In genomic region chr11:75347781-75348613, GRCh38 we compare ENCODE assay signal across 8 cellular contexts. TPM values are rescaled to one million over a fixed set of nuclear protein-coding genes. Genes with fewer than 3 reads are reported as not detected.
DNase-seq lines count a peak whose midpoint lies in the region; ATAC-seq, FAIRE-seq and TF ChIP-seq lines count a peak whose summit lies in the region.

No MANE protein-coding gene starts in this region.

- no peaks in the 10 kb centered on the region for H3K36me3 Mint-ChIP-seq in stimulated activated naive CD8-positive, alpha-beta T cell treated with anti-CD3 and anti-CD28 coated beads, Interleukin-15, Interleukin-2, amounts not matched to agents 100 ng/mL and 50 ng/mL, for 24 hours (ENCODE audit: low read depth)
- H3K36me3 Mint-ChIP-seq in astrocyte (ENCODE audit: low read depth, unreplicated experiment) = peaks cover 1% of the 10 kb centered on the region

- no peak for DNase-seq in stimulated activated naive CD8-positive, alpha-beta T cell treated with anti-CD3 and anti-CD28 coated beads, Interleukin-15, amount 100 ng/mL, for 72 hours
- DNase-seq in astrocyte (ENCODE audit: low read depth) = peak; percentile 94
- DNase-seq in right lobe of liver = no peak
- no peak for DNase-seq in GM12892 (ENCODE audit: insufficient read length)
- no peak for DNase-seq in OCI-M2 (lab: John Stamatoyannopoulos, UW; ENCODE audit: unreplicated experiment)
- DNase-seq in activated CD4-positive, CD25-positive, alpha-beta regulatory T cell (lab: John Stamatoyannopoulos, UW) = no peak

- no peak for ATAC-seq in stimulated activated naive CD8-positive, alpha-beta T cell treated with anti-CD3 and anti-CD28 coated beads, Interleukin-15, amount 100 ng/mL, for 72 hours
- ATAC-seq in right lobe of liver (peak in 1 of 4 donors; percentile 3), HG02642 (IDR thresholded peaks at IDR 0.05; ENCODE audit: poor library complexity, unreplicated experiment) (no peak)

- no peak overlapping the region for H3K4me3 Mint-ChIP-seq in stimulated activated naive CD8-positive, alpha-beta T cell treated with anti-CD3 and anti-CD28 coated beads, Interleukin-15, Interleukin-2, amounts not matched to agents 100 ng/mL and 50 ng/mL, for 24 hours
- peak overlapping the region in 1 of 2 donors; percentile 5 for H3K4me3 Mint-ChIP-seq in stimulated activated naive CD8-positive, alpha-beta T cell treated with anti-CD3 and anti-CD28 coated beads, Interleukin-15, amount 100 ng/mL, for 72 hours
- peak overlapping the region; percentile 54 for H3K4me3 Mint-ChIP-seq in astrocyte (ENCODE audit: unreplicated experiment)

- peak overlapping the region; percentile 61 for H3K27ac Mint-ChIP-seq in stimulated activated naive CD8-positive, alpha-beta T cell treated with anti-CD3 and anti-CD28 coated beads, Interleukin-15, Interleukin-2, amounts not matched to agents 100 ng/mL and 50 ng/mL, for 24 hours
- peak overlapping the region in 1 of 2 donors; percentile 10 for H3K27ac Mint-ChIP-seq in stimulated activated naive CD8-positive, alpha-beta T cell treated with anti-CD3 and anti-CD28 coated beads, Interleukin-15, amount 100 ng/mL, for 72 hours
- H3K27ac Mint-ChIP-seq in astrocyte (ENCODE audit: unreplicated experiment) = peak overlapping the region; percentile 75

- WGBS in right lobe of liver (ENCODE audit: insufficient coverage, low coverage, low lambda C conversion rate, missing lambda C conversion rate) = 56% methylated on average over 8 of the region's 8 CpGs

- no peaks in the 10 kb centered on the region for H3K9me3 Mint-ChIP-seq in stimulated activated naive CD8-positive, alpha-beta T cell treated with anti-CD3 and anti-CD28 coated beads, Interleukin-15, Interleukin-2, amounts not matched to agents 100 ng/mL and 50 ng/mL, for 24 hours
- no peaks in the 10 kb centered on the region for H3K9me3 Mint-ChIP-seq in stimulated activated naive CD8-positive, alpha-beta T cell treated with anti-CD3 and anti-CD28 coated beads, Interleukin-15, amount 100 ng/mL, for 72 hours
- H3K9me3 Mint-ChIP-seq in astrocyte (ENCODE audit: unreplicated experiment) = no peaks in the 10 kb centered on the region

- H3K4me1 ChIP-seq in astrocyte (ENCODE audit: insufficient read depth, low read length) (peaks cover 29% of the 10 kb centered on the region), right lobe of liver (peaks cover 4 to 68% (median 22%) of the 10 kb centered on the region in 4 donors)

- H3K4me1 Mint-ChIP-seq in stimulated activated naive CD8-positive, alpha-beta T cell treated with anti-CD3 and anti-CD28 coated beads, Interleukin-15, Interleukin-2, amounts not matched to agents 100 ng/mL and 50 ng/mL, for 24 hours (ENCODE audit: low read depth) = peaks cover 91% of the 10 kb centered on the region
- peaks cover 93% of the 10 kb centered on the region for H3K4me1 Mint-ChIP-seq in stimulated activated naive CD8-positive, alpha-beta T cell treated with anti-CD3 and anti-CD28 coated beads, Interleukin-15, amount 100 ng/mL, for 72 hours
- H3K4me1 Mint-ChIP-seq in astrocyte (ENCODE audit: low read depth, unreplicated experiment) = peaks cover 41% of the 10 kb centered on the region

- H3K27me3 Mint-ChIP-seq in stimulated activated naive CD8-positive, alpha-beta T cell treated with anti-CD3 and anti-CD28 coated beads, Interleukin-15, Interleukin-2, amounts not matched to agents 100 ng/mL and 50 ng/mL, for 24 hours = no peaks in the 10 kb centered on the region
- no peaks in the 10 kb centered on the region for H3K27me3 Mint-ChIP-seq in stimulated activated naive CD8-positive, alpha-beta T cell treated with anti-CD3 and anti-CD28 coated beads, Interleukin-15, amount 100 ng/mL, for 72 hours
- H3K27me3 Mint-ChIP-seq in astrocyte (ENCODE audit: low read depth, unreplicated experiment) = no peaks in the 10 kb centered on the region

- no peaks in the 10 kb centered on the region for H3K9me3 ChIP-seq in astrocyte (ENCODE audit: insufficient read depth, low read depth, low read length)
- H3K9me3 ChIP-seq in right lobe of liver = no peaks in the 10 kb centered on the region

- H3K27me3 ChIP-seq in astrocyte (ENCODE audit: insufficient read depth, low read length) (no peaks in the 10 kb centered on the region), right lobe of liver (no peaks in the 10 kb centered on the region)

- H4K20me1 ChIP-seq in astrocyte (ENCODE audit: insufficient read depth, low read length) = peaks cover 10% of the 10 kb centered on the region

- no peak overlapping the region for H2AFZ ChIP-seq in astrocyte (ENCODE audit: low read depth, low read length)

- H3K79me2 ChIP-seq in astrocyte (ENCODE audit: insufficient read depth, low read length) = no peaks in the 10 kb centered on the region

- intact Hi-C loops in right lobe of liver (cut with DNase I) = no loop called here

- H3K9ac ChIP-seq in astrocyte (ENCODE audit: low read length) = peak overlapping the region; percentile 30

- peak overlapping the region; percentile 17 for H3K4me2 ChIP-seq in astrocyte (ENCODE audit: low read length)

- TF ChIP-seq POLR2A in right lobe of liver (IDR thresholded peaks at IDR 0.05) = no peak
- TF ChIP-seq POLR2A in GM12892 (IDR thresholded peaks at IDR 0.05; ENCODE audit: low read depth, low read length) = no peak

- H3K27ac ChIP-seq in astrocyte (ENCODE audit: low read depth, low read length) (peak overlapping the region; percentile 33), right lobe of liver (peak overlapping the region in 2 of 3 donors; percentile 26 to 34)

- TF ChIP-seq CTCF in astrocyte (IDR thresholded peaks at IDR 0.05; ENCODE audit: insufficient read depth, low read depth, low read length) (no peak), right lobe of liver (IDR thresholded peaks at IDR 0.05) (no peak)

- H3K4me3 ChIP-seq in astrocyte (ENCODE audit: insufficient read depth, low read depth, low read length) (no peak overlapping the region), right lobe of liver (no peak overlapping the region)

- no peaks in the 10 kb centered on the region for H3K36me3 ChIP-seq in astrocyte (ENCODE audit: insufficient read depth, low read length)
- H3K36me3 ChIP-seq in right lobe of liver = no peaks in the 10 kb centered on the region

- FAIRE-seq in astrocyte (lab: Jason Lieb, UNC) (peak; percentile 20), GM12892 (lab: Jason Lieb, UNC) (no peak)

RNA-seq across cellular contexts. Expression of gene ARRB1, which starts 3.5 kb away (rescaled TPM):
- total RNA-seq in astrocyte = 22.7 and 28.5 TPM in 2 replicates
- 10 to 100 TPM in 5 of 6 experiments, 1 to 10 TPM in 1; 8.6 to 26.4 (median 24.5) TPM for total RNA-seq in right lobe of liver
- polyA plus RNA-seq in GM12892 (2012; ENCODE audit: missing spikeins) = 2.1 TPM

RNA-seq across cellular contexts. Expression of gene RPS3, which starts 51.3 kb away (rescaled TPM):
- 1,706 and 1,898 TPM in 2 replicates for total RNA-seq in astrocyte
- total RNA-seq in right lobe of liver = 100 to 1,000 TPM; 311 to 560 (median 447) TPM
- 7,421 TPM for polyA plus RNA-seq in GM12892 (2012; ENCODE audit: missing spikeins)
